In genomic region chr9:15509931-15510788, GRCh38 we compare ENCODE assay signal across 8 cellular contexts. TPM values are rescaled to one million over a fixed set of nuclear protein-coding genes. Genes with fewer than 3 reads are reported as not detected.
DNase-seq lines count a peak whose midpoint lies in the region; ATAC-seq, FAIRE-seq and TF ChIP-seq lines count a peak whose summit lies in the region.

No MANE protein-coding gene starts in this region.

- peak; percentile 88 for FAIRE-seq in GM12892 (lab: Jason Lieb, UNC)

- CTCF ChIA-PET in activated CD8-positive, alpha-beta T cell treated with anti-CD3 and anti-CD28 coated beads, Interleukin-2, amount 10 ng/mL, durations not matched to agents 7 days and 5 days (lab: Charles Lee), result interaction anchor here (1.3 to 2.4 kb wide), 4 partner anchors 11 to 87 kb away, joined by 3 to 13 read pairs (median 9); partner anchors contain the start of genes CCDC171 and SNAPC3

- H3K4me3 ChIP-seq in HFF-Myc (replicated peaks; ENCODE audit: low read depth, low read length) (peak overlapping the region; percentile 72), mononuclear cell (ENCODE audit: low read length) (peak overlapping the region; percentile 83)
- peak overlapping the region; percentile 88 for H3K4me3 ChIP-seq in effector memory CD4-positive, alpha-beta T cell (ENCODE audit: insufficient read depth, low read depth, low read length, poor library complexity, severe bottlenecking)

- no peaks in the 10 kb centered on the region for H3K9me3 Mint-ChIP-seq in activated CD8-positive, alpha-beta T cell treated with anti-CD3 and anti-CD28 coated beads, Interleukin-2, amount 10 ng/mL, durations not matched to agents 7 days and 5 days (ENCODE audit: insufficient read depth)

- TF ChIP-seq CTCF in HFF-Myc (IDR thresholded peaks at IDR 0.05; ENCODE audit: low read depth, low read length, missing control alignments), result no peak

- H3K4me3 Mint-ChIP-seq in activated CD8-positive, alpha-beta T cell treated with anti-CD3 and anti-CD28 coated beads, Interleukin-2, amount 10 ng/mL, durations not matched to agents 7 days and 5 days, result peak overlapping the region; percentile 89

- peak overlapping the region; percentile 88 for H3K27ac Mint-ChIP-seq in activated CD8-positive, alpha-beta T cell treated with anti-CD3 and anti-CD28 coated beads, Interleukin-2, amount 10 ng/mL, durations not matched to agents 7 days and 5 days

- peaks cover 53% of the 10 kb centered on the region for H3K4me1 Mint-ChIP-seq in activated CD8-positive, alpha-beta T cell treated with anti-CD3 and anti-CD28 coated beads, Interleukin-2, amount 10 ng/mL, durations not matched to agents 7 days and 5 days (ENCODE audit: low read depth)

- ATAC-seq in activated CD8-positive, alpha-beta T cell treated with anti-CD3 and anti-CD28 coated beads, Interleukin-2, amount 10 ng/mL, durations not matched to agents 7 days and 5 days, result peak; percentile 50

- H3K36me3 Mint-ChIP-seq in activated CD8-positive, alpha-beta T cell treated with anti-CD3 and anti-CD28 coated beads, Interleukin-2, amount 10 ng/mL, durations not matched to agents 7 days and 5 days (ENCODE audit: low read depth), result peaks cover 39% of the 10 kb centered on the region

- H3K27me3 ChIP-seq in effector memory CD4-positive, alpha-beta T cell (replicated peaks; ENCODE audit: control insufficient read depth, insufficient read depth, low read length, poor library complexity, severe bottlenecking), result no peaks in the 10 kb centered on the region
- no peaks in the 10 kb centered on the region for H3K27me3 ChIP-seq in mononuclear cell (ENCODE audit: insufficient read depth, low read length)

- peak overlapping the region; percentile 92 for H3K27ac ChIP-seq in effector memory CD4-positive, alpha-beta T cell (ENCODE audit: insufficient read depth, low read length, poor library complexity, severe bottlenecking)

- H3K4me1 ChIP-seq in effector memory CD4-positive, alpha-beta T cell (ENCODE audit: control insufficient read depth, insufficient read depth, low read length, poor library complexity, severe bottlenecking), result peaks cover 25% of the 10 kb centered on the region
- H3K4me1 ChIP-seq in mononuclear cell (ENCODE audit: insufficient read depth, low read length), result peaks cover 19% of the 10 kb centered on the region

- H3K27me3 Mint-ChIP-seq in activated CD8-positive, alpha-beta T cell treated with anti-CD3 and anti-CD28 coated beads, Interleukin-2, amount 10 ng/mL, durations not matched to agents 7 days and 5 days (ENCODE audit: low read depth), result peaks cover 7% of the 10 kb centered on the region

- POLR2A ChIA-PET in activated CD8-positive, alpha-beta T cell treated with anti-CD3 and anti-CD28 coated beads, Interleukin-2, amount 10 ng/mL, durations not matched to agents 7 days and 5 days (lab: Charles Lee), result interaction anchor here (0.9 to 3.7 kb wide), 13 partner anchors 11 to 204 kb away, joined by 3 to 40 read pairs (median 6); partner anchors contain the start of genes CCDC171, SNAPC3 and TTC39B

- DNase-seq in GM12892 (ENCODE audit: insufficient read length) (peak; percentile 56), HFF-Myc (ENCODE audit: extremely low read depth, low read depth) (no peak), NCI-H146 treated with DMSO at 0.1 percent for 48 hours (lab: John Stamatoyannopoulos, UW; ENCODE audit: unreplicated experiment) (peak; percentile 43), NCI-H2107 treated with DMSO at 0.1 percent for 48 hours (lab: John Stamatoyannopoulos, UW; ENCODE audit: unreplicated experiment) (no peak)
- peak; percentile 72 for DNase-seq in activated CD8-positive, alpha-beta T cell treated with anti-CD3 and anti-CD28 coated beads, Interleukin-2, amount 10 ng/mL, durations not matched to agents 7 days and 5 days
- DNase-seq in effector memory CD4-positive, alpha-beta T cell, result peak; percentile 48 to 61 (median 53)
- DNase-seq in stimulated activated CD8-positive, alpha-beta memory T cell treated with anti-CD3 and anti-CD28 coated beads, Interleukin-2, amount 100 ng/mL, for 48 hours (ENCODE audit: low read depth in 2 of 2), result peak; percentile 43 to 51

- no peaks in the 10 kb centered on the region for H3K9me3 ChIP-seq in effector memory CD4-positive, alpha-beta T cell (ENCODE audit: control insufficient read depth, low read length)
- H3K9me3 ChIP-seq in mononuclear cell (ENCODE audit: low read depth, low read length), result no peaks in the 10 kb centered on the region

- H3K36me3 ChIP-seq in effector memory CD4-positive, alpha-beta T cell (ENCODE audit: control insufficient read depth, insufficient read depth, low read length), result peaks cover 27% of the 10 kb centered on the region

- no peak for TF ChIP-seq POLR2A in GM12892 (IDR thresholded peaks at IDR 0.05; ENCODE audit: low read depth, low read length)

RNA-seq across cellular contexts. Expression of gene PSIP1, which starts 0.6 kb away (rescaled TPM):
- 221 TPM for polyA plus RNA-seq in GM12892 (2012; ENCODE audit: missing spikeins)
- 100 to 1,000 TPM; 132 to 138 TPM for total RNA-seq in activated CD8-positive, alpha-beta T cell treated with anti-CD3 and anti-CD28 coated beads, Interleukin-2, amount 10 ng/mL, durations not matched to agents 7 days and 5 days
- total RNA-seq in mononuclear cell, result 113 TPM

RNA-seq across cellular contexts. Expression of gene CCDC171, which starts 42.7 kb away (rescaled TPM):
- 3.9 TPM for polyA plus RNA-seq in GM12892 (2012; ENCODE audit: missing spikeins)
- 1 to 10 TPM; 1.9 TPM for total RNA-seq in activated CD8-positive, alpha-beta T cell treated with anti-CD3 and anti-CD28 coated beads, Interleukin-2, amount 10 ng/mL, durations not matched to agents 7 days and 5 days
- 1.3 TPM for total RNA-seq in mononuclear cell

Comparison
In these comparisons a context has a peak if more than half of its experiments do, and no peak if none do; other contexts are left out.
1. DNase-seq: peak in GM12892 (single experiment), NCI-H146 treated with DMSO at 0.1 percent for 48 hours (single experiment), activated CD8-positive, alpha-beta T cell treated with anti-CD3 and anti-CD28 coated beads, Interleukin-2, amount 10 ng/mL, durations not matched to agents 7 days and 5 days (single experiment), effector memory CD4-positive, alpha-beta T cell (3 of 3) and stimulated activated CD8-positive, alpha-beta memory T cell treated with anti-CD3 and anti-CD28 coated beads, Interleukin-2, amount 100 ng/mL, for 48 hours (2 of 2); none in HFF-Myc (single experiment) and NCI-H2107 treated with DMSO at 0.1 percent for 48 hours (single experiment).
2. Peak in every context shown above with its lines, with median percentiles within 50 percentile points of each other: H3K4me3 ChIP-seq.